In the genomic region with DNA sequence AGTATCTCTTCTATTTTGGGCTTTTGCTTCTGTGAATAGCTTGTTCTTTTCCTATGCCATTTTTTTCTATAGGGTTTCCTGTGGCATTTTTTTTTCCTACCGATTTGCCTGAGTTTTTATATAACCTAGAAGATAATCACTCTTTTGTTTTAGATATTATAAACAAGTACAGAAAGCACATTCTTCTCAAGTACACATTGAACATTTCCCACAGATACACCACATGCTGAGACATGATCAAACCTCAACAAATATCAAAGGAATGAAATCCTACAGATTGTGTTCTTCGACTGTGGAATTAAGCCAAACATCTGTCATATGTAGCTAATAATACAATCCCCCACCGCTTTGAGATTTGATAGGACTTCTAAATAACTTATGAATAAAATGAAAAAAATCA, we compare ENCODE assay signal across 14 cellular contexts.
"Had no signal": no experiment of that assay in that cellular context is flagged by ENCODE, and none has a peak within 500 bp of the region (broad histone marks: within the 10 kb centered on the region; RNA-seq: fewer than 3 reads in every experiment).

No MANE protein-coding gene starts in this region.

- H3K36me3 Mint-ChIP-seq: activated naive CD8-positive, alpha-beta T cell; naive thymus-derived CD4-positive, alpha-beta T cell; stimulated activated effector memory CD8-positive, alpha-beta T cell treated with anti-CD3 and anti-CD28 coated beads, Interleukin-12 subunit alpha, Interleukin-12 subunit beta, amount 100 ng/mL, for 72 hours had no signal

- H3K27ac Mint-ChIP-seq: activated CD4-positive, alpha-beta T cell treated with anti-CD3 and anti-CD28 coated beads, Interleukin-2, amount 10 ng/mL, durations not matched to agents 7 days and 5 days; activated naive CD8-positive, alpha-beta T cell; activated T-cell treated with anti-CD3 and anti-CD28 coated beads, Interleukin-2, amount 50 U/mL, for 72 hours; naive thymus-derived CD4-positive, alpha-beta T cell; stimulated activated effector memory CD8-positive, alpha-beta T cell treated with anti-CD3 and anti-CD28 coated beads, Interleukin-12 subunit alpha, Interleukin-12 subunit beta, amount 100 ng/mL, for 72 hours had no signal

- ATAC-seq: activated T-cell treated with anti-CD3 and anti-CD28 coated beads, Interleukin-2, amount 50 U/mL, for 72 hours; body of pancreas; left lobe of liver; mucosa of descending colon; naive thymus-derived CD4-positive, alpha-beta T cell; stimulated activated effector memory CD8-positive, alpha-beta T cell treated with anti-CD3 and anti-CD28 coated beads, Interleukin-12 subunit alpha, Interleukin-12 subunit beta, amount 100 ng/mL, for 72 hours had no signal

- H3K27ac ChIP-seq: body of pancreas, parathyroid adenoma had no signal

- H3K4me3 Mint-ChIP-seq: activated CD4-positive, alpha-beta T cell treated with anti-CD3 and anti-CD28 coated beads, Interleukin-2, amount 10 ng/mL, durations not matched to agents 7 days and 5 days; activated naive CD8-positive, alpha-beta T cell; activated T-cell treated with anti-CD3 and anti-CD28 coated beads, Interleukin-2, amount 50 U/mL, for 72 hours; central memory CD8-positive, alpha-beta T cell; naive thymus-derived CD4-positive, alpha-beta T cell; stimulated activated effector memory CD8-positive, alpha-beta T cell treated with anti-CD3 and anti-CD28 coated beads, Interleukin-12 subunit alpha, Interleukin-12 subunit beta, amount 100 ng/mL, for 72 hours had no signal

- H3K4me1 ChIP-seq: parathyroid adenoma had no signal

- H3K4me1 Mint-ChIP-seq: activated CD4-positive, alpha-beta T cell treated with anti-CD3 and anti-CD28 coated beads, Interleukin-2, amount 10 ng/mL, durations not matched to agents 7 days and 5 days; central memory CD8-positive, alpha-beta T cell; naive thymus-derived CD4-positive, alpha-beta T cell; stimulated activated effector memory CD8-positive, alpha-beta T cell treated with anti-CD3 and anti-CD28 coated beads, Interleukin-12 subunit alpha, Interleukin-12 subunit beta, amount 100 ng/mL, for 72 hours had no signal

- H3K9me3 Mint-ChIP-seq: activated CD4-positive, alpha-beta T cell treated with anti-CD3 and anti-CD28 coated beads, Interleukin-2, amount 10 ng/mL, durations not matched to agents 7 days and 5 days; activated T-cell treated with anti-CD3 and anti-CD28 coated beads, Interleukin-2, amount 50 U/mL, for 72 hours; central memory CD8-positive, alpha-beta T cell; stimulated activated effector memory CD8-positive, alpha-beta T cell treated with anti-CD3 and anti-CD28 coated beads, Interleukin-12 subunit alpha, Interleukin-12 subunit beta, amount 100 ng/mL, for 72 hours had no signal

- H3K27me3 ChIP-seq: body of pancreas had no signal

- DNase-seq: activated CD4-positive, alpha-beta T cell treated with anti-CD3 and anti-CD28 coated beads, Interleukin-2, amount 10 ng/mL, durations not matched to agents 7 days and 5 days; activated CD8-positive, alpha-beta memory T cell treated with anti-CD3 and anti-CD28 coated beads, Interleukin-2, amount 50 U/mL, for 48 hours; activated gamma-delta T cell treated with Interleukin-2 at 50 U/mL for 16 hours; activated T-cell treated with anti-CD3 and anti-CD28 coated beads, Interleukin-2, amount 50 U/mL, for 72 hours; amygdala; body of pancreas; effector CD8-positive, alpha-beta T cell; mucosa of descending colon; naive thymus-derived CD4-positive, alpha-beta T cell had no signal
